8 cellular contexts compared by ENCODE assay signal in the genomic region with DNA sequence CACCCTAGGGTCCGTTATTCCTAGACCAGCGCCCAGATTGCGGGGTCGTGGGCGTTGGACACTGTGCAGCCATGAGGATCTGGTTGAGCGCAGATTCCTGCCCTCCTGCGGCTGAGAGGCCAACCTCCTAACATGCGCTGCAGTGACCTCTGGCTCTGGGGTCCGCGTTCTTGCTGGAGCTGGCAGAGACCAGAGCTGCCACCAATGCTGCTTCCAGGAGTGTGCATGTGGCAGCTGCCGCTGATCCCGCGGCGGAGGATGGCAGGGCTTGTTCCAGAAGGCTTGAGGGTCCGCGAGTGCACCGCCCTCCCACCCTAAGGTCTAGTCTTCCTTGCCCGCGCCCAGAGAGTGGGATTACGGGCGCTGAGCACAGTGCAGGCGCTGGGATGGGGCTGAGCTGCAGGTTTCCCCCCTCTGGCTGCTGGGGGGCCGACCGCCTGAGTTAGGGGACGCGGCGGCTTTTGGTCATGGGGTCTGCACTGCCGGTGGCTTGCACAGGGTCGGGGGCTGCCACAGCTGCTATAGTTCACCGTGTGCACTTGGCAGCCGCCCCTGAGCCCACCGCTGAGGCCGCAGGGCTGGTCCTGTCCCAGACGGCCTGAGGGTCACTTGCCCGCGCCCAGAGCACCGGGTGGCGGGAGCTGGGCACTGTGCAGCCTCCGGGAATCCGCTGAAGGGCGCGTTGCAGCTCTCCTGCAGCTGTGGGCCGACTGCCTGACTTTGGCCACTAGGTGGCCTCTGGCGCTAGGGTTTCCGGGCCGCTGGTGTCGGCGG.
DNase-seq lines count a peak whose midpoint lies in the region; TF ChIP-seq lines count a peak whose summit lies in the region.

No MANE protein-coding gene starts in this region.

- H3K4me1 ChIP-seq in PC-9 (replicated peaks; ENCODE audit: insufficient read depth) (no peaks in the 10 kb centered on the region), neuron (ENCODE audit: insufficient read depth, low read length) (peaks cover 11% of the 10 kb centered on the region)

- H2AFZ ChIP-seq in PC-9 (no peak overlapping the region), neuron (ENCODE audit: low read depth, low read length) (peak overlapping the region; percentile 76)

- H3K9me3 ChIP-seq in PC-9 (ENCODE audit: insufficient read depth, low read depth) (no peaks in the 10 kb centered on the region), neuron (ENCODE audit: low read length) (no peaks in the 10 kb centered on the region)

- DNase-seq in D341Med (ENCODE audit: low spot score) (peak; percentile 74), GM20000 (ENCODE audit: low spot score) (peak; percentile 72), HK-2 (ENCODE audit: unreplicated experiment) (peak; percentile 84), PC-9 (peak in 1 of 2 experiments; percentile 66), foreskin fibroblast (peak; percentile 64 to 88), superior temporal gyrus (ENCODE audit: extremely low spot score) (peak; percentile 87)
- DNase-seq in activated effector memory CD4-positive, alpha-beta T cell treated with Interleukin-2 at 50 U/mL for 16 hours = peak; percentile 51

- intact Hi-C loops in PC-9 (cut with micrococcal nuclease; ENCODE audit: unreplicated experiment) = loop anchor here (1.0 to 2.0 kb wide), 2 partner anchors 129 to 261 kb away; no protein-coding TSS in a partner anchor

- POLR2A ChIA-PET in PC-9 (lab: Charles Lee; ENCODE audit: unreplicated experiment) = no interaction called here

- TF ChIP-seq CTCF in GM20000 (IDR thresholded peaks at IDR 0.05; ENCODE audit: extremely low read depth, missing control alignments) = peak; percentile 82
- TF ChIP-seq CTCF in PC-9 (conservative IDR thresholded peaks at IDR 0.05) = peak; percentile 79
- peak; percentile 83 for TF ChIP-seq CTCF in foreskin fibroblast (IDR thresholded peaks at IDR 0.05; ENCODE audit: low read depth, low read length)

- no peaks in the 10 kb centered on the region for H3K79me2 ChIP-seq in PC-9 (ENCODE audit: low read depth)

- H3K36me3 ChIP-seq in PC-9 (ENCODE audit: low read depth) = no peaks in the 10 kb centered on the region
- no peaks in the 10 kb centered on the region for H3K36me3 ChIP-seq in neuron (ENCODE audit: insufficient read depth, low read length)

- BruUV-seq in PC-9 (replicated peaks; lab: Mats Ljungman, UMichigan) = no TSS peak

- no peak overlapping the region for H3K27ac ChIP-seq in PC-9

- CTCF ChIA-PET in PC-9 (lab: Charles Lee) = interaction anchor here (1.0 kb wide), 1 partner anchor 181 kb away, joined by 4 read pairs; no protein-coding TSS in a partner anchor

- H3K9me2 ChIP-seq in PC-9 (ENCODE audit: insufficient read depth) = no peaks in the 10 kb centered on the region

- H3K4me3 ChIP-seq in PC-9 (no peak overlapping the region), foreskin fibroblast (ENCODE audit: low read depth in 1 of 2, low read length in 2 of 2) (peak overlapping the region; percentile 35 to 46), neuron (ENCODE audit: low read length) (peak overlapping the region; percentile 42)

- H4K20me1 ChIP-seq in PC-9 (ENCODE audit: insufficient read depth) = no peaks in the 10 kb centered on the region

- peak overlapping the region; percentile 23; the same call in 1 of the 2 replicates for H3K4me2 ChIP-seq in PC-9

- H3K27me3 ChIP-seq in PC-9 (ENCODE audit: insufficient read depth, low read depth) = peaks cover 32% of the 10 kb centered on the region
- peaks cover 11% of the 10 kb centered on the region for H3K27me3 ChIP-seq in neuron (ENCODE audit: insufficient read depth, low read length)

- no peaks in the 10 kb centered on the region for H3F3A ChIP-seq in PC-9 (ENCODE audit: insufficient read depth, low read depth)
